23 cellular contexts compared by ENCODE assay signal in genomic region chr2:127384529-127384928, GRCh38. TPM values are rescaled to one million over a fixed set of nuclear protein-coding genes. Genes with fewer than 3 reads are reported as not detected.
DNase-seq lines count a peak whose midpoint lies in the region; ATAC-seq and TF ChIP-seq lines count a peak whose summit lies in the region.
"Had no signal": no experiment of that assay in that cellular context is flagged by ENCODE, and none has a peak within 500 bp of the region (broad histone marks: within the 10 kb centered on the region; RNA-seq: fewer than 3 reads in every experiment).

No MANE protein-coding gene starts in this region.

- no peak for TF ChIP-seq CTCF in neural cell (IDR thresholded peaks at IDR 0.05; ENCODE audit: poor library complexity, severe bottlenecking)
- no peak for TF ChIP-seq CTCF in esophagus muscularis mucosa (IDR thresholded peaks at IDR 0.05)
- no peak for TF ChIP-seq CTCF in H9 (conservative IDR thresholded peaks at IDR 0.05)

- 92% methylated on average over 6 of the region's 6 CpGs for WGBS in esophagus muscularis mucosa
- no CpG with 5 or more reads among the region's 6 CpGs for WGBS in H9 (ENCODE audit: extremely low coverage, insufficient read length, low lambda C conversion rate)

- no peak overlapping the region for H4K5ac ChIP-seq in H9 (ENCODE audit: insufficient read length, low read depth, low read length)

- peaks cover 44 to 88% (median 72%) of the 10 kb centered on the region in 4 donors for H3K4me1 Mint-ChIP-seq in CD4-positive, CD25-positive, alpha-beta regulatory T cell
- peaks cover 65% of the 10 kb centered on the region for H3K4me1 Mint-ChIP-seq in activated T-helper 2 cell treated with anti-CD3 and anti-CD28 coated beads, Interferon-gamma antibody, Interleukin-2, Interleukin-4, amounts not matched to agents 10 μg/mL and 5 μg/mL and 100 μg/mL, durations not matched to agents 14 hours and 24 hours and 36 hours (ENCODE audit: low read depth)
- H3K4me1 Mint-ChIP-seq in H9 = peaks cover 18 to 22% of the 10 kb centered on the region in 2 experiments

- H2BK20ac ChIP-seq in H9 (ENCODE audit: low read depth, low read length, poor library complexity, severe bottlenecking) = no peak overlapping the region

- H3K4me3 Mint-ChIP-seq in CD4-positive, CD25-positive, alpha-beta regulatory T cell = peak overlapping the region; percentile 22 to 88 (median 52)
- no peak overlapping the region for H3K4me3 Mint-ChIP-seq in activated T-helper 2 cell treated with anti-CD3 and anti-CD28 coated beads, Interferon-gamma antibody, Interleukin-2, Interleukin-4, amounts not matched to agents 10 μg/mL and 5 μg/mL and 100 μg/mL, durations not matched to agents 14 hours and 24 hours and 36 hours (ENCODE audit: low read depth)
- no peak overlapping the region for H3K4me3 Mint-ChIP-seq in H9

- H2BK12ac ChIP-seq in H9 (ENCODE audit: insufficient read length, low read depth, low read length) = no peak overlapping the region

- peak overlapping the region; percentile 89; the same call in 1 of the 2 replicates for H3K4me2 ChIP-seq in BLaER1
- no peak overlapping the region for H3K4me2 ChIP-seq in neural cell (ENCODE audit: low read length)
- H3K4me2 ChIP-seq in H9 (ENCODE audit: insufficient read depth, insufficient read length, low read length) = no peak overlapping the region

- H3K36me3 ChIP-seq in BLaER1 (peaks cover 16% of the 10 kb centered on the region; the same call in 1 of the 2 replicates), neural cell (ENCODE audit: insufficient read depth, low read length) (no peaks in the 10 kb centered on the region), esophagus muscularis mucosa (no peaks in the 10 kb centered on the region)
- peaks cover 6% of the 10 kb centered on the region for H3K36me3 ChIP-seq in CD4-positive, CD25-positive, alpha-beta regulatory T cell (ENCODE audit: control insufficient read depth, insufficient read depth, low read length)
- H3K36me3 ChIP-seq: ascending aorta, gastroesophageal sphincter, lower lobe of right lung, prostate gland, transverse colon had no signal

- no peak overlapping the region for H3T11ph ChIP-seq in H9 (ENCODE audit: low read length)

- H4K20me1 ChIP-seq in BLaER1 (peaks cover 74% of the 10 kb centered on the region), neural cell (ENCODE audit: insufficient read depth) (peaks cover 3% of the 10 kb centered on the region), H9 (ENCODE audit: control insufficient read depth, insufficient read depth, insufficient read length) (no peaks in the 10 kb centered on the region)

- no peak overlapping the region for H3K14ac ChIP-seq in H9 (ENCODE audit: insufficient read depth, low read length)

- no peak overlapping the region for H4K91ac ChIP-seq in H9 (ENCODE audit: insufficient read length, low read depth, low read length)

- H3K4ac ChIP-seq in H9 (ENCODE audit: low read depth, low read length) = no peak overlapping the region

- TF ChIP-seq RAD21 in neural cell (conservative IDR thresholded peaks at IDR 0.05) = no peak

- H2BK120ac ChIP-seq in H9 (ENCODE audit: low read depth, low read length, poor library complexity, severe bottlenecking) = no peak overlapping the region

- H4K8ac ChIP-seq in H9 (replicated peaks; ENCODE audit: insufficient read length, low read depth, low read length) = no peak overlapping the region

- no peaks in the 10 kb centered on the region for H3F3A ChIP-seq in neural cell (ENCODE audit: insufficient read depth, low read length, poor library complexity, severe bottlenecking)

- H3K23me2 ChIP-seq in H9 (ENCODE audit: insufficient read length, low read depth, low read length, poor library complexity, severe bottlenecking) = peaks cover 4% of the 10 kb centered on the region

- H2BK15ac ChIP-seq in H9 (ENCODE audit: low read depth, low read length) = no peak overlapping the region

- H3K27me3 Mint-ChIP-seq in CD4-positive, CD25-positive, alpha-beta regulatory T cell = no peaks in the 10 kb centered on the region
- H3K27me3 Mint-ChIP-seq in activated T-helper 2 cell treated with anti-CD3 and anti-CD28 coated beads, Interferon-gamma antibody, Interleukin-2, Interleukin-4, amounts not matched to agents 10 μg/mL and 5 μg/mL and 100 μg/mL, durations not matched to agents 14 hours and 24 hours and 36 hours (ENCODE audit: low read depth) = no peaks in the 10 kb centered on the region
- no peaks in the 10 kb centered on the region for H3K27me3 Mint-ChIP-seq in H9 (ENCODE audit: low read depth)
- H3K27me3 Mint-ChIP-seq: activated CD4-positive, alpha-beta T cell treated with anti-CD3 and anti-CD28 coated beads, Interleukin-2, amount 10 ng/mL, durations not matched to agents 24 days and 14 days; activated CD8-positive, alpha-beta memory T cell treated with anti-CD3 and anti-CD28 coated beads, Interleukin-2, amount 10 ng/mL, durations not matched to agents 7 days and 5 days; stimulated activated naive CD8-positive, alpha-beta T cell treated with anti-CD3 and anti-CD28 coated beads, Interleukin-15, amount 100 ng/mL, for 72 hours had no signal

- H3K9ac ChIP-seq in BLaER1 (no peak overlapping the region), neural cell (ENCODE audit: low read length) (no peak overlapping the region), H9 (ENCODE audit: extremely low read depth, insufficient read length, low read length) (no peak overlapping the region)

- H3K18ac ChIP-seq in H9 (ENCODE audit: insufficient read length, low read depth, low read length) = no peak overlapping the region

- H3K4me1 ChIP-seq in BLaER1 = peaks cover 41% of the 10 kb centered on the region
- peaks cover 42% of the 10 kb centered on the region for H3K4me1 ChIP-seq in CD4-positive, CD25-positive, alpha-beta regulatory T cell (ENCODE audit: control insufficient read depth, insufficient read depth, low read length, poor library complexity, severe bottlenecking)
- H3K4me1 ChIP-seq in esophagus muscularis mucosa = peaks cover 34 to 80% (median 67%) of the 10 kb centered on the region in 4 donors
- H3K4me1 ChIP-seq in H9 (ENCODE audit: insufficient read depth, low read length) = 0 out of 2 replicates have a peak, but pooled peaks cover 4% of the 10 kb centered on the region
- H3K4me1 ChIP-seq: prostate gland had no signal

- no peak for DNase-seq in CD4-positive, CD25-positive, alpha-beta regulatory T cell
- DNase-seq in activated T-helper 2 cell treated with anti-CD3 and anti-CD28 coated beads, Interferon-gamma antibody, Interleukin-2, Interleukin-4, amounts not matched to agents 10 μg/mL and 5 μg/mL and 100 μg/mL, durations not matched to agents 14 hours and 24 hours and 36 hours (ENCODE audit: low spot score) = no peak
- DNase-seq in esophagus muscularis mucosa (ENCODE audit: extremely low spot score) = no peak
- DNase-seq in H9 = no peak
- no peak for DNase-seq in Ammon's horn (ENCODE audit: low spot score)
- DNase-seq: activated CD4-positive, alpha-beta T cell treated with anti-CD3 and anti-CD28 coated beads, Interleukin-2, amount 10 ng/mL, durations not matched to agents 24 days and 14 days; activated CD8-positive, alpha-beta memory T cell treated with anti-CD3 and anti-CD28 coated beads, Interleukin-2, amount 10 ng/mL, durations not matched to agents 7 days and 5 days; cerebellar nuclear complex; effector CD4-positive, alpha-beta T cell; lower lobe of right lung; NCI-H1436; NCI-H526; small intestine; stimulated activated CD4-positive, alpha-beta T cell treated with anti-CD3 and anti-CD28 coated beads, Interleukin-4, amount 100 ng/mL, for 1 hour; stimulated activated naive CD8-positive, alpha-beta T cell treated with anti-CD3 and anti-CD28 coated beads, Interleukin-15, amount 100 ng/mL, for 72 hours; SW 1271; transverse colon had no signal

- H3K23ac ChIP-seq in H9 (ENCODE audit: insufficient read length, low read depth, low read length) = no peak overlapping the region

- H3K27ac Mint-ChIP-seq in CD4-positive, CD25-positive, alpha-beta regulatory T cell = no peak overlapping the region
- peak overlapping the region; percentile 40 for H3K27ac Mint-ChIP-seq in activated T-helper 2 cell treated with anti-CD3 and anti-CD28 coated beads, Interferon-gamma antibody, Interleukin-2, Interleukin-4, amounts not matched to agents 10 μg/mL and 5 μg/mL and 100 μg/mL, durations not matched to agents 14 hours and 24 hours and 36 hours
- H3K27ac Mint-ChIP-seq in H9 = no peak overlapping the region
- H3K27ac Mint-ChIP-seq: activated CD4-positive, alpha-beta T cell treated with anti-CD3 and anti-CD28 coated beads, Interleukin-2, amount 10 ng/mL, durations not matched to agents 24 days and 14 days; activated CD8-positive, alpha-beta memory T cell treated with anti-CD3 and anti-CD28 coated beads, Interleukin-2, amount 10 ng/mL, durations not matched to agents 7 days and 5 days; stimulated activated naive CD8-positive, alpha-beta T cell treated with anti-CD3 and anti-CD28 coated beads, Interleukin-15, amount 100 ng/mL, for 72 hours had no signal

- no peak overlapping the region for H2AFZ ChIP-seq in neural cell (ENCODE audit: low read depth, low read length)
- H2AFZ ChIP-seq in H9 (ENCODE audit: low read length) = no peak overlapping the region

- TF ChIP-seq POLR2A in esophagus muscularis mucosa (IDR thresholded peaks at IDR 0.05; ENCODE audit: low read depth) = no peak

- H3K56ac ChIP-seq in H9 (ENCODE audit: insufficient read length, low read depth, low read length) = no peak overlapping the region

- H3K36me3 Mint-ChIP-seq in CD4-positive, CD25-positive, alpha-beta regulatory T cell = peaks cover 8% of the 10 kb centered on the region
- peaks cover 19% of the 10 kb centered on the region for H3K36me3 Mint-ChIP-seq in activated T-helper 2 cell treated with anti-CD3 and anti-CD28 coated beads, Interferon-gamma antibody, Interleukin-2, Interleukin-4, amounts not matched to agents 10 μg/mL and 5 μg/mL and 100 μg/mL, durations not matched to agents 14 hours and 24 hours and 36 hours (ENCODE audit: low read depth)
- no peaks in the 10 kb centered on the region for H3K36me3 Mint-ChIP-seq in H9 (ENCODE audit: insufficient read depth in 1 of 3, low read depth in 3 of 3)

- H3K9me3 ChIP-seq in BLaER1 (peaks cover 6% of the 10 kb centered on the region; the same call in 1 of the 2 replicates), neural cell (ENCODE audit: low read length) (no peaks in the 10 kb centered on the region), esophagus muscularis mucosa (no peaks in the 10 kb centered on the region), H9 (ENCODE audit: control insufficient read depth, low read depth, low read length) (no peaks in the 10 kb centered on the region)
- no peaks in the 10 kb centered on the region for H3K9me3 ChIP-seq in CD4-positive, CD25-positive, alpha-beta regulatory T cell (ENCODE audit: control insufficient read depth in 2 of 2, low read length in 2 of 2)
- H3K9me3 ChIP-seq: ascending aorta, gastroesophageal sphincter, lower lobe of right lung, prostate gland, transverse colon had no signal

- H3K4me3 ChIP-seq in BLaER1 (no peak overlapping the region), neural cell (ENCODE audit: low read length) (peak overlapping the region; percentile 92), esophagus muscularis mucosa (no peak overlapping the region)
- H3K4me3 ChIP-seq in CD4-positive, CD25-positive, alpha-beta regulatory T cell (ENCODE audit: low read depth, low read length) = no peak overlapping the region
- H3K4me3 ChIP-seq: ascending aorta, gastroesophageal sphincter, lower lobe of right lung, prostate gland, transverse colon had no signal

- no peak overlapping the region for H3K27ac ChIP-seq in BLaER1
- H3K27ac ChIP-seq in CD4-positive, CD25-positive, alpha-beta regulatory T cell (ENCODE audit: insufficient read depth, low read length, poor library complexity, severe bottlenecking) = no peak overlapping the region
- H3K27ac ChIP-seq in neural cell (ENCODE audit: low read length) = no peak overlapping the region
- H3K27ac ChIP-seq in esophagus muscularis mucosa (replicated peaks in 1 of 4) = no peak overlapping the region
- no peak overlapping the region for H3K27ac ChIP-seq in H9 (ENCODE audit: insufficient read length, low read depth, low read length)
- H3K27ac ChIP-seq: gastroesophageal sphincter, lower lobe of right lung, prostate gland, transverse colon had no signal

- H3K79me1 ChIP-seq in H9 (ENCODE audit: insufficient read depth, low read depth, low read length, poor library complexity, severe bottlenecking) = no peaks in the 10 kb centered on the region

- TF ChIP-seq EP300 in neural cell (conservative IDR thresholded peaks at IDR 0.05; ENCODE audit: poor library complexity, severe bottlenecking) = no peak
- TF ChIP-seq EP300 in esophagus muscularis mucosa (IDR thresholded peaks at IDR 0.05) = no peak

- H2BK5ac ChIP-seq in H9 (ENCODE audit: insufficient read length, low read length) = no peak overlapping the region

- H3K79me2 ChIP-seq in neural cell (replicated peaks; ENCODE audit: insufficient read depth, low read length) (peaks cover 66% of the 10 kb centered on the region), H9 (ENCODE audit: insufficient read depth, low read length) (peaks cover 11% of the 10 kb centered on the region; the same call in 1 of the 2 replicates)

- ATAC-seq in CD4-positive, CD25-positive, alpha-beta regulatory T cell (ENCODE audit: low read depth in 2 of 2) = no peak
- ATAC-seq: activated CD8-positive, alpha-beta memory T cell treated with anti-CD3 and anti-CD28 coated beads, Interleukin-2, amount 10 ng/mL, durations not matched to agents 7 days and 5 days; esophagus mucosa; gastroesophageal sphincter; lower lobe of right lung; stimulated activated naive CD8-positive, alpha-beta T cell treated with anti-CD3 and anti-CD28 coated beads, Interleukin-15, amount 100 ng/mL, for 72 hours had no signal

- intact Hi-C loops in activated T-helper 2 cell treated with anti-CD3 and anti-CD28 coated beads, Interferon-gamma antibody, Interleukin-2, Interleukin-4, amounts not matched to agents 10 μg/mL and 5 μg/mL and 100 μg/mL, durations not matched to agents 14 hours and 24 hours and 36 hours (cut with micrococcal nuclease) = no loop called here
- intact Hi-C loops in esophagus muscularis mucosa (cut with DNase I) = loop anchor here (5.0 kb wide), 1 partner anchor 33 kb away; the partner anchor contains the start of gene PROC

- H3K27me3 ChIP-seq in BLaER1 = no peaks in the 10 kb centered on the region
- H3K27me3 ChIP-seq in CD4-positive, CD25-positive, alpha-beta regulatory T cell (ENCODE audit: control insufficient read depth, insufficient read depth, low read length) = no peaks in the 10 kb centered on the region
- no peaks in the 10 kb centered on the region for H3K27me3 ChIP-seq in neural cell (ENCODE audit: insufficient read depth, low read depth, low read length)
- H3K27me3 ChIP-seq in esophagus muscularis mucosa = no peaks in the 10 kb centered on the region
- no peaks in the 10 kb centered on the region; the same call in 1 of the 2 replicates for H3K27me3 ChIP-seq in H9 (ENCODE audit: insufficient read depth, low read length)
- H3K27me3 ChIP-seq: ascending aorta, gastroesophageal sphincter, transverse colon had no signal

- H3K9me2 ChIP-seq in neural cell (ENCODE audit: insufficient read depth, low read length) = no peaks in the 10 kb centered on the region

- no peak overlapping the region for H2AK5ac ChIP-seq in H9 (ENCODE audit: insufficient read length, low read length)

- no peaks in the 10 kb centered on the region for H3K9me3 Mint-ChIP-seq in CD4-positive, CD25-positive, alpha-beta regulatory T cell
- no peaks in the 10 kb centered on the region for H3K9me3 Mint-ChIP-seq in activated T-helper 2 cell treated with anti-CD3 and anti-CD28 coated beads, Interferon-gamma antibody, Interleukin-2, Interleukin-4, amounts not matched to agents 10 μg/mL and 5 μg/mL and 100 μg/mL, durations not matched to agents 14 hours and 24 hours and 36 hours
- H3K9me3 Mint-ChIP-seq in H9 = no peaks in the 10 kb centered on the region
- H3K9me3 Mint-ChIP-seq: activated CD4-positive, alpha-beta T cell treated with anti-CD3 and anti-CD28 coated beads, Interleukin-2, amount 10 ng/mL, durations not matched to agents 24 days and 14 days; stimulated activated naive CD8-positive, alpha-beta T cell treated with anti-CD3 and anti-CD28 coated beads, Interleukin-15, amount 100 ng/mL, for 72 hours had no signal

RNA-seq across cellular contexts. Expression of gene MAP3K2, which starts 3.2 kb away (rescaled TPM):
- total RNA-seq in CD4-positive, CD25-positive, alpha-beta regulatory T cell = 95.7 TPM
- 10 to 100 TPM; 48.4 to 65.7 (median 50.5) TPM for polyA plus RNA-seq in CD4-positive, CD25-positive, alpha-beta regulatory T cell
- total RNA-seq in activated T-helper 2 cell treated with anti-CD3 and anti-CD28 coated beads, Interferon-gamma antibody, Interleukin-2, Interleukin-4, amounts not matched to agents 10 μg/mL and 5 μg/mL and 100 μg/mL, durations not matched to agents 14 hours and 24 hours and 36 hours = 49.6 and 51.3 TPM in 2 replicates
- polyA plus RNA-seq in neural cell = 27.8 and 37.0 TPM in 2 replicates
- 73.0 and 74.7 TPM in 2 replicates for polyA minus RNA-seq in neural cell
- total RNA-seq in esophagus muscularis mucosa = 10 to 100 TPM; 51.4 to 68.6 (median 66.2) TPM
- total RNA-seq in H9 (2021) = 25.8 and 26.8 TPM in 2 replicates

RNA-seq across cellular contexts. Expression of gene PROC, which starts 33.7 kb away (rescaled TPM):
- total RNA-seq in CD4-positive, CD25-positive, alpha-beta regulatory T cell = not detected
- under 1 TPM in 1 of 4 donors, not detected in 3; 0.35 TPM for polyA plus RNA-seq in CD4-positive, CD25-positive, alpha-beta regulatory T cell
- total RNA-seq in activated T-helper 2 cell treated with anti-CD3 and anti-CD28 coated beads, Interferon-gamma antibody, Interleukin-2, Interleukin-4, amounts not matched to agents 10 μg/mL and 5 μg/mL and 100 μg/mL, durations not matched to agents 14 hours and 24 hours and 36 hours = not detected in 2 replicates
- 0.24 and 0.33 TPM in 2 replicates for polyA plus RNA-seq in neural cell
- not detected in 2 replicates for polyA minus RNA-seq in neural cell
- total RNA-seq in esophagus muscularis mucosa (not detected), H9 (2021) (0.37 and 0.61 TPM in 2 replicates)
- total RNA-seq: ascending aorta, gastroesophageal sphincter, lower lobe of right lung, prostate gland had no signal

Comparison
In these comparisons a context has a peak if more than half of its experiments do, and no peak if none do; other contexts are left out.
1. H3K4me3 Mint-ChIP-seq: peak in CD4-positive, CD25-positive, alpha-beta regulatory T cell (4 of 4); none in activated T-helper 2 cell treated with anti-CD3 and anti-CD28 coated beads, Interferon-gamma antibody, Interleukin-2, Interleukin-4, amounts not matched to agents 10 μg/mL and 5 μg/mL and 100 μg/mL, durations not matched to agents 14 hours and 24 hours and 36 hours (single experiment) and H9 (0 of 2).